In the genomic region with DNA sequence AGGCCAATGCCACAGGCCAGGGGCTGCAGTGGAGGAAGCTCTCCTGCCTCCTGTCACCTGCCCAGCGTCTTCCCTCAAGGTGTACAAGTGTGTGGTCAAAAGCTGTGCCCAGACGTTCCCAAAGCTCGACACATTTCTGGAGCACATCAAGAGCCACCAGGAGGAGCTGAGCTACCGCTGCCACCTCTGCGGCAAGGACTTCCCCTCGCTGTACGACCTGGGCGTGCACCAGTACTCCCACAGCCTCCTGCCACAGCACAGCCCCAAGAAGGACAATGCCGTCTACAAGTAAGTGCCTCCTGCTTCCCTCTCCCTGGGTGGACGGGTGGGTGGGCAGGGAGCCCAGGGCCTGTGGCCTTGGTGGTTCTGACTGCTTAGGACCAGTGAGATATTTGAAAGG, we compare ENCODE assay signal across 32 cellular contexts. TPM values are rescaled to one million over a fixed set of nuclear protein-coding genes. Genes with fewer than 3 reads are reported as not detected.
DNase-seq lines count a peak whose midpoint lies in the region; ATAC-seq and TF ChIP-seq lines count a peak whose summit lies in the region.
"Had no signal": no experiment of that assay in that cellular context is flagged by ENCODE, and none has a peak within 500 bp of the region (broad histone marks: within the 10 kb centered on the region; RNA-seq: fewer than 3 reads in every experiment).

No MANE protein-coding gene starts in this region.

- H3K9me3 ChIP-seq in body of pancreas: no peaks in the 10 kb centered on the region
- no peaks in the 10 kb centered on the region for H3K9me3 ChIP-seq in neuronal stem cell (replicated peaks in 1 of 2; ENCODE audit: control insufficient read depth in 2 of 2, insufficient read depth in 1 of 2, low read depth in 1 of 2, low read length in 2 of 2)
- H3K9me3 ChIP-seq in upper lobe of right lung: no peaks in the 10 kb centered on the region
- H3K9me3 ChIP-seq: esophagus squamous epithelium, MG63, right lobe of liver had no signal

- no peak for DNase-seq in Right ventricle myocardium superior
- DNase-seq in cardiac septum (ENCODE audit: low spot score): no peak
- DNase-seq in body of pancreas: peak in 3 of 4 donors; percentile 18 to 31 (median 23)
- DNase-seq in neuronal stem cell (ENCODE audit: low spot score): no peak
- DNase-seq in upper lobe of right lung: no peak
- DNase-seq in stimulated activated CD4-positive, alpha-beta T cell treated with anti-CD3 and anti-CD28 coated beads, Interleukin-4, amount 100 ng/mL, for 1 hour: no peak
- DNase-seq in Kasumi-1 (lab: John Stamatoyannopoulos, UW): no peak
- DNase-seq: activated CD4-positive, alpha-beta T cell treated with anti-CD3 and anti-CD28 coated beads, Interleukin-2, amount 10 ng/mL, durations not matched to agents 24 days and 14 days; activated CD8-positive, alpha-beta memory T cell treated with anti-CD3 and anti-CD28 coated beads for 24 hours; activated naive CD4-positive, alpha-beta T cell treated with anti-CD3 and anti-CD28 coated beads, Interleukin-2, amount 50 U/mL, for 16 hours; activated T-cell treated with anti-CD3 and anti-CD28 coated beads for 4 hours; CD4-positive, CD25-positive, alpha-beta regulatory T cell; cerebellar nuclear complex; dermis blood vessel endothelial cell; DND-41; esophagus squamous epithelium; foreskin melanocyte; GF-D8; KBM-7; mesendoderm; MG63; NCI-H1105; NCI-H1930; NCI-H2171 treated with DMSO at 0.1 percent for 48 hours; NCI-H524; PC-3; right lobe of liver; SHP77; stimulated activated CD4-positive, alpha-beta T cell treated with anti-CD3 and anti-CD28 coated beads, Interleukin-12 subunit alpha, Interleukin-12 subunit beta, amount 100 ng/mL, for 4 hours; stimulated activated CD4-positive, alpha-beta T cell treated with anti-CD3 and anti-CD28 coated beads, Interleukin-2, amount 100 ng/mL, for 48 hours; WERI-Rb-1 had no signal

- no peak overlapping the region for H3K23ac ChIP-seq in neuronal stem cell (ENCODE audit: low read depth, low read length, poor library complexity)

- intact Hi-C loops in Right ventricle myocardium superior (cut with DNase I) (no loop called here), cardiac septum (cut with DNase I) (no loop called here), body of pancreas (cut with DNase I) (no loop called here), upper lobe of right lung (cut with DNase I) (no loop called here)

- H3K27me3 ChIP-seq in body of pancreas (no peaks in the 10 kb centered on the region), neuronal stem cell (ENCODE audit: control insufficient read depth in 3 of 3, insufficient read depth in 3 of 3, low read depth in 1 of 3, low read length in 3 of 3) (no peaks in the 10 kb centered on the region), upper lobe of right lung (no peaks in the 10 kb centered on the region)
- H3K27me3 ChIP-seq: esophagus squamous epithelium, MG63, right lobe of liver had no signal

- H2BK15ac ChIP-seq in neuronal stem cell (ENCODE audit: low read length): no peak overlapping the region

- WGBS in body of pancreas, 2 donors: 75% methylated on average over 8 of the region's 10 CpGs; no CpG with 5 or more reads in 1 of the 2 donors
- WGBS in neuronal stem cell (ENCODE audit: extremely low coverage in 2 of 2, insufficient read length in 2 of 2, insufficient replicate concordance in 1 of 2), 2 donors: no CpG with 5 or more reads among the region's 10 CpGs

- no peak overlapping the region for H3K18ac ChIP-seq in neuronal stem cell (ENCODE audit: low read length)

- no peak overlapping the region for H2AFZ ChIP-seq in neuronal stem cell (ENCODE audit: low read length)

- H3K9ac ChIP-seq in neuronal stem cell (ENCODE audit: low read depth, low read length, poor library complexity): no peak overlapping the region

- H3K4me1 ChIP-seq in body of pancreas: no peaks in the 10 kb centered on the region
- H3K4me1 ChIP-seq in neuronal stem cell (ENCODE audit: control insufficient read depth in 2 of 2, insufficient read depth in 1 of 2, low read depth in 1 of 2, low read length in 2 of 2): no peaks in the 10 kb centered on the region
- no peaks in the 10 kb centered on the region for H3K4me1 ChIP-seq in upper lobe of right lung
- H3K4me1 ChIP-seq: esophagus squamous epithelium, right lobe of liver had no signal

- H3K14ac ChIP-seq in neuronal stem cell (ENCODE audit: low read length): peak overlapping the region; percentile 56

- H3K27ac ChIP-seq in body of pancreas: no peak overlapping the region
- H3K27ac ChIP-seq in neuronal stem cell (replicated peaks; ENCODE audit: low read length): no peak overlapping the region
- H3K27ac ChIP-seq in upper lobe of right lung: no peak overlapping the region
- H3K27ac ChIP-seq: esophagus squamous epithelium, right lobe of liver, WERI-Rb-1 had no signal

- no peak overlapping the region for H4K8ac ChIP-seq in neuronal stem cell (ENCODE audit: low read depth, low read length)

- H2BK12ac ChIP-seq in neuronal stem cell (ENCODE audit: low read length): no peak overlapping the region

- H3K79me1 ChIP-seq in neuronal stem cell (ENCODE audit: low read depth, low read length): no peaks in the 10 kb centered on the region

- H3K4ac ChIP-seq in neuronal stem cell (ENCODE audit: low read length): no peak overlapping the region

- H3K4me3 ChIP-seq in body of pancreas (no peak overlapping the region), neuronal stem cell (ENCODE audit: low read length in 2 of 2) (no peak overlapping the region), upper lobe of right lung (no peak overlapping the region)
- H3K4me3 ChIP-seq: esophagus squamous epithelium, MG63, right lobe of liver had no signal

- TF ChIP-seq CTCF in body of pancreas (IDR thresholded peaks at IDR 0.05) (peak in 3 of 7 experiments; percentile 11 to 33 (median 24)), upper lobe of right lung (IDR thresholded peaks at IDR 0.05) (peak; percentile 13)

- peak overlapping the region; percentile 37 for H2AK5ac ChIP-seq in neuronal stem cell (ENCODE audit: low read depth, low read length)

- H2BK5ac ChIP-seq in neuronal stem cell (ENCODE audit: low read length): no peak overlapping the region

- H4K91ac ChIP-seq in neuronal stem cell (ENCODE audit: low read depth, low read length, poor library complexity): no peak overlapping the region

- H3K36me3 ChIP-seq in body of pancreas (replicated peaks in 1 of 2; ENCODE audit: insufficient read depth in 1 of 2, low read depth in 2 of 2): no peaks in the 10 kb centered on the region
- no peaks in the 10 kb centered on the region for H3K36me3 ChIP-seq in neuronal stem cell (replicated peaks in 1 of 2; ENCODE audit: control insufficient read depth in 2 of 2, insufficient read depth in 2 of 2, low read length in 2 of 2)
- peaks cover 28% of the 10 kb centered on the region for H3K36me3 ChIP-seq in upper lobe of right lung
- H3K36me3 ChIP-seq: MG63, right lobe of liver, WERI-Rb-1 had no signal

- H3K4me2 ChIP-seq in neuronal stem cell (ENCODE audit: insufficient read depth, low read length, poor library complexity, severe bottlenecking): no peak overlapping the region

- peak; percentile 29 for ATAC-seq in Right ventricle myocardium superior (ENCODE audit: poor library complexity)
- ATAC-seq in body of pancreas: no peak
- ATAC-seq in upper lobe of right lung: peak; percentile 87
- ATAC-seq in GM21447 (IDR thresholded peaks at IDR 0.05; ENCODE audit: unreplicated experiment): no peak
- ATAC-seq: PC-3, right lobe of liver had no signal

- no peak overlapping the region for H2BK120ac ChIP-seq in neuronal stem cell (ENCODE audit: low read depth, low read length)

- TF ChIP-seq POLR2A in body of pancreas (IDR thresholded peaks at IDR 0.05): no peak

RNA-seq across cellular contexts. Expression of a gene that starts 38.2 kb away (rescaled TPM):
- total RNA-seq in Right ventricle myocardium superior (1.9 TPM), cardiac septum (1.3 TPM), body of pancreas (under 1 TPM; 0.33 to 0.78 TPM), upper lobe of right lung (4.8 TPM)
- 1.6 TPM for polyA plus RNA-seq in neuronal stem cell (2013, experiment 1 of 2)
- polyA plus RNA-seq in neuronal stem cell (2013, experiment 2 of 2): 1.6 TPM

RNA-seq across cellular contexts. Expression of a gene that starts 41.1 kb away (rescaled TPM):
- total RNA-seq in Right ventricle myocardium superior: 101 TPM
- total RNA-seq in cardiac septum: 101 TPM
- 10 to 100 TPM; 24.1 to 43.3 TPM for total RNA-seq in body of pancreas
- 68.2 TPM for polyA plus RNA-seq in neuronal stem cell (2013, experiment 1 of 2)
- 67.4 TPM for polyA plus RNA-seq in neuronal stem cell (2013, experiment 2 of 2)
- total RNA-seq in upper lobe of right lung: 86.6 TPM

RNA-seq across cellular contexts. Expression of a gene that starts 49.9 kb away (rescaled TPM):
- 11.7 TPM for total RNA-seq in Right ventricle myocardium superior
- 8.9 TPM for total RNA-seq in cardiac septum
- total RNA-seq in body of pancreas: 1 to 10 TPM; 3.3 to 5.2 TPM
- polyA plus RNA-seq in neuronal stem cell (2013, experiment 1 of 2): 3.3 TPM
- polyA plus RNA-seq in neuronal stem cell (2013, experiment 2 of 2): 3.1 TPM
- 35.6 TPM for total RNA-seq in upper lobe of right lung
- total RNA-seq: PC-3 had no signal

Comparison
In these comparisons a context has a peak if more than half of its experiments do, and no peak if none do; other contexts are left out.
1. ATAC-seq: peak in Right ventricle myocardium superior (single experiment) and upper lobe of right lung (single experiment); none in body of pancreas (single experiment) and GM21447 (single experiment).
2. DNase-seq: peak in body of pancreas (3 of 4); none in Right ventricle myocardium superior (single experiment), cardiac septum (single experiment), neuronal stem cell (single experiment), upper lobe of right lung (single experiment), stimulated activated CD4-positive, alpha-beta T cell treated with anti-CD3 and anti-CD28 coated beads, Interleukin-4, amount 100 ng/mL, for 1 hour (single experiment) and Kasumi-1 (0 of 2).